In genomic region chr11:95494856-95495255, GRCh38 we compare ENCODE assay signal across 27 cellular contexts.
A peak's percentile ranks its signal among the peaks of the same experiment; 100 is the strongest.
DNase-seq lines count a peak whose midpoint lies in the region; ATAC-seq, FAIRE-seq and TF ChIP-seq lines count a peak whose summit lies in the region.
"Had no signal": no experiment of that assay in that cellular context is flagged by ENCODE, and none has a peak within 500 bp of the region (broad histone marks: within the 10 kb centered on the region; RNA-seq: fewer than 3 reads in every experiment).

No MANE protein-coding gene starts in this region.

- TF ChIP-seq CTCF in mammary epithelial cell (conservative IDR thresholded peaks at IDR 0.05 in 1 of 2, IDR thresholded peaks at IDR 0.05 in 1 of 2; ENCODE audit: extremely low read depth in 1 of 2, insufficient read depth in 1 of 2, low read depth in 1 of 2, low read length in 2 of 2), result no peak
- TF ChIP-seq CTCF in MCF 10A (IDR thresholded peaks at IDR 0.05; ENCODE audit: unreplicated experiment), result no peak
- no peak for TF ChIP-seq CTCF in keratinocyte (optimal IDR thresholded peaks at IDR 0.05 in 1 of 3, IDR thresholded peaks at IDR 0.05 in 1 of 3, conservative IDR thresholded peaks at IDR 0.05 in 1 of 3; ENCODE audit: extremely low read depth in 1 of 3, insufficient read depth in 2 of 3, low read length in 3 of 3)
- TF ChIP-seq CTCF in smooth muscle cell (IDR thresholded peaks at IDR 0.05; ENCODE audit: borderline replicate concordance, insufficient read depth, poor library complexity, severe bottlenecking), result no peak

- H3K36me3 ChIP-seq in mammary epithelial cell (ENCODE audit: insufficient read depth, low read length), result no peaks in the 10 kb centered on the region
- H3K36me3 ChIP-seq in keratinocyte (ENCODE audit: control insufficient read depth in 2 of 2, extremely low read depth in 1 of 2, insufficient read depth in 2 of 2, low read length in 2 of 2), result no peaks in the 10 kb centered on the region
- no peaks in the 10 kb centered on the region for H3K36me3 ChIP-seq in smooth muscle cell (ENCODE audit: low read depth)
- H3K36me3 ChIP-seq: BLaER1 treated with 17β-estradiol and CSF1 and Interleukin-3, amounts not matched to agents 10 nM and 100 nM had no signal

- H3K9me1 ChIP-seq in keratinocyte (ENCODE audit: control insufficient read depth, extremely low read depth, insufficient read depth, low read length), result no peaks in the 10 kb centered on the region

- BruUV-seq in mammary epithelial cell (replicated peaks; lab: Mats Ljungman, UMichigan) (no TSS peak), MCF 10A (replicated peaks; lab: Mats Ljungman, UMichigan) (no TSS peak)

- DNase-seq in mammary epithelial cell (no peak), MCF 10A (ENCODE audit: unreplicated experiment) (no peak), epithelial cell of prostate (ENCODE audit: low read depth, low spot score) (no peak), keratinocyte (ENCODE audit: low read depth, low spot score) (no peak), smooth muscle cell (lab: John Stamatoyannopoulos, UW; ENCODE audit: unreplicated experiment) (no peak), left lobe of liver (ENCODE audit: low spot score) (no peak), COLO668 (lab: John Stamatoyannopoulos, UW; ENCODE audit: unreplicated experiment) (no peak), RCC 7860 (ENCODE audit: low spot score) (no peak)
- DNase-seq: AML-193; CD4-positive, alpha-beta T cell; CD8-positive, alpha-beta T cell; COR-L47; DMS 273 treated with DMSO at 0.1 percent for 48 hours; DMS153; DMS53; DMS79; DND-41; EL; GDM1 had no signal

- peaks cover 16% of the 10 kb centered on the region for H3K4me1 ChIP-seq in mammary epithelial cell (ENCODE audit: insufficient read depth, low read length)
- peaks cover 14% of the 10 kb centered on the region for H3K4me1 ChIP-seq in keratinocyte (ENCODE audit: control insufficient read depth, extremely low read depth, insufficient read depth, low read length)
- H3K4me1 ChIP-seq in smooth muscle cell (ENCODE audit: low read depth), result peaks cover 20% of the 10 kb centered on the region
- H3K4me1 ChIP-seq: BLaER1 treated with 17β-estradiol and CSF1 and Interleukin-3, amounts not matched to agents 10 nM and 100 nM had no signal

- H3K4me2 ChIP-seq in mammary epithelial cell (ENCODE audit: insufficient read depth, low read depth, low read length), result no peak overlapping the region
- no peak overlapping the region for H3K4me2 ChIP-seq in keratinocyte (ENCODE audit: control insufficient read depth, extremely low read depth, insufficient read depth, low read depth, low read length)
- no peak overlapping the region for H3K4me2 ChIP-seq in smooth muscle cell
- H3K4me2 ChIP-seq: A549; BLaER1 treated with 17β-estradiol and CSF1 and Interleukin-3, amounts not matched to agents 10 nM and 100 nM had no signal

- POLR2A ChIA-PET in MCF 10A (lab: Yijun Ruan, JAX), result interaction anchor here (0.8 kb wide), 1 partner anchor 15 kb away, joined by 3 read pairs; no protein-coding TSS in a partner anchor

- H3K9me3 ChIP-seq in mammary epithelial cell (replicated peaks; ENCODE audit: insufficient read depth, low read length) (no peaks in the 10 kb centered on the region), keratinocyte (ENCODE audit: control insufficient read depth, low read depth, low read length) (no peaks in the 10 kb centered on the region), smooth muscle cell (replicated peaks; ENCODE audit: low read depth) (no peaks in the 10 kb centered on the region)
- H3K9me3 ChIP-seq: A549 had no signal

- H3K9me3 Mint-ChIP-seq in MCF 10A (ENCODE audit: unreplicated experiment), result peaks cover 6% of the 10 kb centered on the region

- no peaks in the 10 kb centered on the region for H3K36me3 Mint-ChIP-seq in MCF 10A (ENCODE audit: insufficient read depth, unreplicated experiment)
- H3K36me3 Mint-ChIP-seq: CD8-positive, alpha-beta T cell had no signal

- FAIRE-seq in keratinocyte (lab: Jason Lieb, UNC) (peak; percentile 39), RCC 7860 (lab: Jason Lieb, UNC) (no peak)
- FAIRE-seq: A549, GM12878, GM12892, GM18507 had no signal

- WGBS in mammary epithelial cell (ENCODE audit: low coverage, missing lambda C conversion rate), result 100% methylated on average over 1 of the region's 1 CpG
- WGBS in smooth muscle cell (ENCODE audit: low lambda C conversion rate), result 97% methylated on average over 1 of the region's 1 CpG

- H3K4me1 Mint-ChIP-seq in MCF 10A (ENCODE audit: insufficient read depth, unreplicated experiment), result peaks cover 12% of the 10 kb centered on the region
- H3K4me1 Mint-ChIP-seq: B cell had no signal

- peaks cover 8% of the 10 kb centered on the region for H3F3A ChIP-seq in smooth muscle cell (ENCODE audit: low read depth)

- no peaks in the 10 kb centered on the region for H3K27me3 Mint-ChIP-seq in MCF 10A (ENCODE audit: insufficient read depth, unreplicated experiment)
- H3K27me3 Mint-ChIP-seq: B cell; CD4-positive, alpha-beta T cell had no signal

- H2AFZ ChIP-seq in mammary epithelial cell (ENCODE audit: low read depth, low read length) (peak overlapping the region; percentile 47), keratinocyte (ENCODE audit: control insufficient read depth, low read length) (no peak overlapping the region), smooth muscle cell (ENCODE audit: low read depth) (peak overlapping the region; percentile 69)

- no peak for ATAC-seq in left lobe of liver
- ATAC-seq: A549; CD8-positive, alpha-beta T cell; GM12878 had no signal

- H3K27me3 ChIP-seq in mammary epithelial cell (ENCODE audit: insufficient read depth, low read length), result no peaks in the 10 kb centered on the region
- H3K27me3 ChIP-seq in keratinocyte (ENCODE audit: control insufficient read depth, extremely low read depth, insufficient read depth, low read length), result no peaks in the 10 kb centered on the region
- no peaks in the 10 kb centered on the region for H3K27me3 ChIP-seq in smooth muscle cell (ENCODE audit: low read depth)

- H3K79me2 ChIP-seq in mammary epithelial cell (ENCODE audit: insufficient read depth, low read length) (no peaks in the 10 kb centered on the region), keratinocyte (ENCODE audit: control insufficient read depth, insufficient read depth, low read length) (no peaks in the 10 kb centered on the region), smooth muscle cell (ENCODE audit: low read depth) (no peaks in the 10 kb centered on the region)

- H4K20me1 ChIP-seq in mammary epithelial cell (ENCODE audit: insufficient read depth, low read length) (no peaks in the 10 kb centered on the region), keratinocyte (ENCODE audit: control insufficient read depth, extremely low read depth, insufficient read depth, low read length) (no peaks in the 10 kb centered on the region), smooth muscle cell (ENCODE audit: low read depth) (no peaks in the 10 kb centered on the region)
- H4K20me1 ChIP-seq: BLaER1 treated with 17β-estradiol and CSF1 and Interleukin-3, amounts not matched to agents 10 nM and 100 nM had no signal

- H3K27ac ChIP-seq in mammary epithelial cell (ENCODE audit: insufficient read depth, low read depth, low read length), result no peak overlapping the region
- H3K27ac ChIP-seq in epithelial cell of prostate, result peak overlapping the region; percentile 10
- H3K27ac ChIP-seq in keratinocyte (ENCODE audit: control insufficient read depth, insufficient read depth, low read length), result no peak overlapping the region
- no peak overlapping the region for H3K27ac ChIP-seq in smooth muscle cell (ENCODE audit: low read depth)
- H3K27ac ChIP-seq: 22Rv1; A549; BLaER1 treated with 17β-estradiol and CSF1 and Interleukin-3, amounts not matched to agents 10 nM and 100 nM; C4-2B had no signal

- H3K4me3 Mint-ChIP-seq in MCF 10A (ENCODE audit: unreplicated experiment), result no peak overlapping the region
- H3K4me3 Mint-ChIP-seq: B cell; CD4-positive, alpha-beta T cell; CD8-positive, alpha-beta T cell had no signal

- CTCF ChIA-PET in mammary epithelial cell (lab: Charles Lee; ENCODE audit: low non-redundant PET) (no interaction called here), MCF 10A (lab: Yijun Ruan, JAX) (interaction anchor here (0.6 kb wide), 1 partner anchor 147 kb away, joined by 3 read pairs; no protein-coding TSS in a partner anchor)

- H3K9ac ChIP-seq in mammary epithelial cell (ENCODE audit: insufficient read depth, low read length), result no peak overlapping the region
- H3K9ac ChIP-seq in keratinocyte (ENCODE audit: control insufficient read depth, extremely low read depth, insufficient read depth, low read length), result no peak overlapping the region
- H3K9ac ChIP-seq in smooth muscle cell (ENCODE audit: low read depth), result no peak overlapping the region
- H3K9ac ChIP-seq: BLaER1 treated with 17β-estradiol and CSF1 and Interleukin-3, amounts not matched to agents 10 nM and 100 nM had no signal

- intact Hi-C loops in mammary epithelial cell (cut with micrococcal nuclease) (no loop called here), MCF 10A (cut with micrococcal nuclease) (no loop called here)

- in situ Hi-C loops in mammary epithelial cell (cut with MboI; ENCODE audit: low sequenced_read_pairs in 2 of 2), result no loop called here

- H3K4me3 ChIP-seq in mammary epithelial cell (replicated peaks in 1 of 3; ENCODE audit: insufficient read depth in 1 of 3, low read depth in 2 of 3, low read length in 3 of 3), result no peak overlapping the region
- no peak overlapping the region for H3K4me3 ChIP-seq in keratinocyte (ENCODE audit: control insufficient read depth in 2 of 3, extremely low read depth in 1 of 3, insufficient read depth in 2 of 3, low read depth in 1 of 3, low read length in 3 of 3)
- no peak overlapping the region for H3K4me3 ChIP-seq in smooth muscle cell
- H3K4me3 ChIP-seq: A549; BLaER1 treated with 17β-estradiol and CSF1 and Interleukin-3, amounts not matched to agents 10 nM and 100 nM; GM12878 had no signal

- dilution Hi-C loops in mammary epithelial cell (cut with HindIII; ENCODE audit: low sequenced_read_pairs), result no loop called here
- dilution Hi-C loops in keratinocyte (cut with MboI; ENCODE audit: extremely low pct_ligation_motif_present, low sequenced_read_pairs), result no loop called here

- no peak overlapping the region for H3K27ac Mint-ChIP-seq in MCF 10A (ENCODE audit: low read depth, unreplicated experiment)
- H3K27ac Mint-ChIP-seq: B cell; CD4-positive, alpha-beta T cell; CD8-positive, alpha-beta T cell had no signal
